Comparison of ENCODE assay signal across 10 cellular contexts in the genomic region with DNA sequence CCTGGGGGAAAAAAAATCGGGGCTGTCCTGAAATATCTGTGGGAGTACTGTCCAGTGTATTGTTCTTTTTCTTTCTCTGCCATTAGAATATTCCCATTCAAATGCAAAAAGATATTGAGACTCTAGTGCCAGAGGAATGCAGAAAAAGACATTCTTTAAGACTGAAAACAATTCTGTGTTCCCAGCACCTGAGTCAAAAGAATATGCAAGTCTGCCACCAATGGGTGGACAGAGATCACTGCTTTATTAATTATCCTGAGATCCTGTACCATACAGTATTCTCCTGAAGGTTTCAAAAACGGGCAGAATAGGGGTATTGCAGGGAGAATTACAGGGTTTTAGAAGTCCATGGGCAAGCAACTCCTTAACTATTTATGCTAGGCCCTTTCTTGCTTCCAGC.
DNase-seq lines count a peak whose midpoint lies in the region; ATAC-seq and TF ChIP-seq lines count a peak whose summit lies in the region.
"Had no signal": no experiment of that assay in that cellular context is flagged by ENCODE, and none has a peak within 500 bp of the region (broad histone marks: within the 10 kb centered on the region; RNA-seq: fewer than 3 reads in every experiment).

No MANE protein-coding gene starts in this region.

- H3K27me3 Mint-ChIP-seq in HFFc6 (ENCODE audit: insufficient read depth): no peaks in the 10 kb centered on the region
- H3K27me3 Mint-ChIP-seq: CD4-positive, CD25-positive, alpha-beta regulatory T cell had no signal

- ATAC-seq in heart right ventricle: no peak
- ATAC-seq in left ventricle myocardium superior: no peak
- ATAC-seq in aorta (ENCODE audit: low FRiP score): peak; percentile 34
- ATAC-seq in activated naive CD4-positive, alpha-beta T cell treated with anti-CD3 and anti-CD28 coated beads, Interleukin-2, amount 50 U/mL, for 72 hours: no peak
- ATAC-seq in GM21737 (IDR thresholded peaks at IDR 0.05; ENCODE audit: unreplicated experiment): no peak

- no peak overlapping the region for H3K4me3 ChIP-seq in heart right ventricle
- H3K4me3 ChIP-seq in aorta (ENCODE audit: low read length in 2 of 2): no peak overlapping the region

- POLR2A ChIA-PET in RWPE1 (lab: Yijun Ruan, JAX; ENCODE audit: low non-redundant PET): no interaction called here

- no peaks in the 10 kb centered on the region for H3K36me3 Mint-ChIP-seq in activated naive CD4-positive, alpha-beta T cell treated with anti-CD3 and anti-CD28 coated beads, Interleukin-2, amount 50 U/mL, for 72 hours
- no peaks in the 10 kb centered on the region; the same call in 1 of the 2 replicates for H3K36me3 Mint-ChIP-seq in HFFc6 (ENCODE audit: low read depth)
- H3K36me3 Mint-ChIP-seq: CD4-positive, CD25-positive, alpha-beta regulatory T cell had no signal

- no peak overlapping the region for H3K27ac ChIP-seq in heart right ventricle
- H3K27ac ChIP-seq in RWPE1: no peak overlapping the region
- no peak overlapping the region for H3K27ac ChIP-seq in aorta (ENCODE audit: low read depth in 1 of 2, low read length in 2 of 2)

- H3K9me3 ChIP-seq in heart right ventricle (peaks cover 0 to 9% (median 0%) of the 10 kb centered on the region in 11 donors), aorta (ENCODE audit: control insufficient read depth, low read length) (no peaks in the 10 kb centered on the region)

- H3K4me3 Mint-ChIP-seq in HFFc6: no peak overlapping the region
- H3K4me3 Mint-ChIP-seq: CD4-positive, CD25-positive, alpha-beta regulatory T cell; neural crest cell had no signal

- DNase-seq in heart right ventricle: no peak
- DNase-seq in left ventricle myocardium superior: no peak
- peak; percentile 16 for DNase-seq in RWPE1 (ENCODE audit: low spot score)
- peak; percentile 4 for DNase-seq in fibroblast of the conjunctiva (ENCODE audit: low read depth)
- no peak for DNase-seq in aorta
- DNase-seq in activated naive CD4-positive, alpha-beta T cell treated with anti-CD3 and anti-CD28 coated beads, Interleukin-2, amount 50 U/mL, for 72 hours (ENCODE audit: low spot score in 2 of 2): no peak
- no peak for DNase-seq in HFFc6
- DNase-seq: CD4-positive, CD25-positive, alpha-beta regulatory T cell had no signal

- no peaks in the 10 kb centered on the region for H3K4me1 ChIP-seq in heart right ventricle
- peaks cover 0 to 3% of the 10 kb centered on the region in 2 donors for H3K4me1 ChIP-seq in aorta (ENCODE audit: control insufficient read depth in 1 of 2, insufficient read depth in 2 of 2, low read length in 2 of 2)

- H3K36me3 ChIP-seq in heart right ventricle (no peaks in the 10 kb centered on the region), aorta (ENCODE audit: control insufficient read depth in 1 of 2, insufficient read depth in 2 of 2, low read length in 1 of 2) (no peaks in the 10 kb centered on the region)

- CTCF ChIA-PET in RWPE1 (lab: Yijun Ruan, JAX): no interaction called here

- H3K27me3 ChIP-seq in heart right ventricle (no peaks in the 10 kb centered on the region), aorta (ENCODE audit: control insufficient read depth in 1 of 2, insufficient read depth in 2 of 2, low read length in 1 of 2) (no peaks in the 10 kb centered on the region)

- WGBS in heart right ventricle, 2 donors: 47 to 50% methylated on average over 2 of the region's 2 CpGs
- WGBS in aorta, 2 donors: 52 to 58% methylated on average over 2 of the region's 2 CpGs

- intact Hi-C loops in heart right ventricle (cut with DNase I): no loop called here
- intact Hi-C loops in left ventricle myocardium superior (cut with micrococcal nuclease): no loop called here
- intact Hi-C loops in aorta (cut with DNase I): no loop called here

- no peaks in the 10 kb centered on the region for H3K4me1 Mint-ChIP-seq in HFFc6 (ENCODE audit: low read depth)
- H3K4me1 Mint-ChIP-seq: neural crest cell had no signal

- peak in 7 of 9 donors; percentile 9 to 42 (median 16) for TF ChIP-seq CTCF in heart right ventricle (IDR thresholded peaks at IDR 0.05)
- TF ChIP-seq CTCF in RWPE1 (conservative IDR thresholded peaks at IDR 0.05; ENCODE audit: low read depth): no peak; the same call in 1 of the 2 replicates
- no peak for TF ChIP-seq CTCF in HFFc6 (IDR thresholded peaks at IDR 0.05)

- no peak overlapping the region for H3K27ac Mint-ChIP-seq in activated naive CD4-positive, alpha-beta T cell treated with anti-CD3 and anti-CD28 coated beads, Interleukin-2, amount 50 U/mL, for 72 hours
- H3K27ac Mint-ChIP-seq in HFFc6: no peak overlapping the region
- H3K27ac Mint-ChIP-seq: CD4-positive, CD25-positive, alpha-beta regulatory T cell had no signal

- H3K9me3 Mint-ChIP-seq in activated naive CD4-positive, alpha-beta T cell treated with anti-CD3 and anti-CD28 coated beads, Interleukin-2, amount 50 U/mL, for 72 hours: peaks cover 5 to 7% of the 10 kb centered on the region in 2 donors
- peaks cover 27% of the 10 kb centered on the region for H3K9me3 Mint-ChIP-seq in HFFc6

Comparison
In these comparisons a context has a peak if more than half of its experiments do, and no peak if none do; other contexts are left out.
1. DNase-seq: peak in RWPE1 (single experiment) and fibroblast of the conjunctiva (single experiment); none in heart right ventricle (0 of 2), left ventricle myocardium superior (single experiment), aorta (0 of 2), activated naive CD4-positive, alpha-beta T cell treated with anti-CD3 and anti-CD28 coated beads, Interleukin-2, amount 50 U/mL, for 72 hours (0 of 2) and HFFc6 (single experiment).
2. CTCF ChIP-seq: peak in heart right ventricle (7 of 9); none in RWPE1 (single experiment) and HFFc6 (single experiment).